ENCODE assay signal across 22 cellular contexts in the genomic region with DNA sequence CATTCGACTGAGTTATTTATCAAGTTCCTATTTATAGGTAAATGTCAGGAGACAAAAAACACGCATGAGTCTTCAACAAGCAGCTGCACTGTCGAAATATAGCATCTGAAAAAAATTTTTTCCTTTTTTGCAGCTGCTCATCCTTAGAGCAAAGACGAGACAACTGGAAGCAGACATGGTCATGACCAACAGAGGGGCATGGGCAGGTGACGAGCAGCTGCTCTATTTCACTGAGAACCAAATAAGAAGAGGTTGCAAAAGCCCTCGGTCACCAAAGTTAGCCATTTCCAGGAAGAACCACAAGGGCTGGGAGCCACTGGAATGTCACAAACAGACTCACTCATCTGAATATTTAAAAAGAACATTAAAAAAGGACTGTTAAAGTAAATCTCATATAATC. TPM values are rescaled to one million over a fixed set of nuclear protein-coding genes. Genes with fewer than 3 reads are reported as not detected.
DNase-seq lines count a peak whose midpoint lies in the region; ATAC-seq and TF ChIP-seq lines count a peak whose summit lies in the region.
"Had no signal": no experiment of that assay in that cellular context is flagged by ENCODE, and none has a peak within 500 bp of the region (broad histone marks: within the 10 kb centered on the region; RNA-seq: fewer than 3 reads in every experiment).

No MANE protein-coding gene starts in this region.

- H3K27me3 Mint-ChIP-seq in activated naive CD8-positive, alpha-beta T cell treated with anti-CD3 and anti-CD28 coated beads for 36 hours = no peaks in the 10 kb centered on the region
- H3K27me3 Mint-ChIP-seq: activated CD8-positive, alpha-beta memory T cell treated with anti-CD3 and anti-CD28 coated beads, Interleukin-2, amount 10 ng/mL, durations not matched to agents 7 days and 5 days; activated naive CD8-positive, alpha-beta T cell; dendritic cell treated with granulocyte-macrophage colony-stimulating factor and Interleukin-4, amounts not matched to agents 40 ng/mL and 50 ng/mL, for 4 days; natural killer cell treated with Interleukin-12 subunit alpha and Interleukin-12 subunit beta and Interleukin-15 and Interleukin-18, amount 100 ng/mL, for 72 hours had no signal

- 0 out of 2 replicates have a peak overlapping the region, but pooled peaks have one; percentile 23 for H2AFZ ChIP-seq in OCI-LY3 (ENCODE audit: low read depth, low read length)

- TF ChIP-seq CTCF in OCI-LY3 (IDR thresholded peaks at IDR 0.05; ENCODE audit: low read depth, low read length) (no peak), brain microvascular endothelial cell (IDR thresholded peaks at IDR 0.05; ENCODE audit: low read depth, low read length, missing control alignments) (peak; percentile 4)

- no peaks in the 10 kb centered on the region for H3K9me3 ChIP-seq in OCI-LY3 (ENCODE audit: insufficient read depth, low read length)
- H3K9me3 ChIP-seq: upper lobe of right lung had no signal

- H3K27ac ChIP-seq in OCI-LY3 (ENCODE audit: low read length) (no peak overlapping the region), brain microvascular endothelial cell (no peak overlapping the region)
- H3K27ac ChIP-seq: 22Rv1, upper lobe of right lung had no signal

- no peak overlapping the region for H3K4me3 Mint-ChIP-seq in activated naive CD8-positive, alpha-beta T cell treated with anti-CD3 and anti-CD28 coated beads for 36 hours
- H3K4me3 Mint-ChIP-seq: activated CD8-positive, alpha-beta memory T cell treated with anti-CD3 and anti-CD28 coated beads, Interleukin-2, amount 10 ng/mL, durations not matched to agents 7 days and 5 days; activated naive CD8-positive, alpha-beta T cell; dendritic cell treated with granulocyte-macrophage colony-stimulating factor and Interleukin-4, amounts not matched to agents 40 ng/mL and 50 ng/mL, for 4 days; natural killer cell treated with Interleukin-12 subunit alpha and Interleukin-12 subunit beta and Interleukin-15 and Interleukin-18, amount 100 ng/mL, for 72 hours had no signal

- no peaks in the 10 kb centered on the region for H4K20me1 ChIP-seq in OCI-LY3 (ENCODE audit: insufficient read depth, low read length)

- H3K9ac ChIP-seq in OCI-LY3 (ENCODE audit: low read length) = no peak overlapping the region

- no peaks in the 10 kb centered on the region for H3K36me3 ChIP-seq in OCI-LY3 (replicated peaks; ENCODE audit: low read depth, low read length)
- no peaks in the 10 kb centered on the region for H3K36me3 ChIP-seq in brain microvascular endothelial cell (replicated peaks)
- H3K36me3 ChIP-seq: upper lobe of right lung had no signal

- no peaks in the 10 kb centered on the region for H3K27me3 ChIP-seq in OCI-LY3 (ENCODE audit: low read depth, low read length)
- no peaks in the 10 kb centered on the region for H3K27me3 ChIP-seq in brain microvascular endothelial cell (replicated peaks)
- H3K27me3 ChIP-seq: upper lobe of right lung had no signal

- H3K4me2 ChIP-seq in OCI-LY3 (ENCODE audit: low read length) = peak overlapping the region; percentile 29

- H3K27ac Mint-ChIP-seq in activated naive CD8-positive, alpha-beta T cell treated with anti-CD3 and anti-CD28 coated beads for 36 hours = no peak overlapping the region
- H3K27ac Mint-ChIP-seq: activated CD8-positive, alpha-beta memory T cell treated with anti-CD3 and anti-CD28 coated beads, Interleukin-2, amount 10 ng/mL, durations not matched to agents 7 days and 5 days; activated naive CD8-positive, alpha-beta T cell; dendritic cell treated with granulocyte-macrophage colony-stimulating factor and Interleukin-4, amounts not matched to agents 40 ng/mL and 50 ng/mL, for 4 days; natural killer cell treated with Interleukin-12 subunit alpha and Interleukin-12 subunit beta and Interleukin-15 and Interleukin-18, amount 100 ng/mL, for 72 hours had no signal

- ATAC-seq in sciatic nerve = no peak
- ATAC-seq: activated CD8-positive, alpha-beta memory T cell treated with anti-CD3 and anti-CD28 coated beads, Interleukin-2, amount 10 ng/mL, durations not matched to agents 7 days and 5 days; natural killer cell treated with Interleukin-12 subunit alpha and Interleukin-12 subunit beta and Interleukin-15 and Interleukin-18, amount 100 ng/mL, for 72 hours; upper lobe of right lung had no signal

- H3K36me3 Mint-ChIP-seq in activated naive CD8-positive, alpha-beta T cell treated with anti-CD3 and anti-CD28 coated beads for 36 hours = no peaks in the 10 kb centered on the region
- H3K36me3 Mint-ChIP-seq: activated CD8-positive, alpha-beta memory T cell treated with anti-CD3 and anti-CD28 coated beads, Interleukin-2, amount 10 ng/mL, durations not matched to agents 7 days and 5 days; activated naive CD8-positive, alpha-beta T cell; natural killer cell treated with Interleukin-12 subunit alpha and Interleukin-12 subunit beta and Interleukin-15 and Interleukin-18, amount 100 ng/mL, for 72 hours had no signal

- in situ Hi-C loops in brain microvascular endothelial cell (cut with HindIII; ENCODE audit: low pct_ligation_motif_present, low sequenced_read_pairs) = no loop called here

- intact Hi-C loops in sciatic nerve (cut with DNase I) = no loop called here

- H3K9me3 Mint-ChIP-seq in activated naive CD8-positive, alpha-beta T cell treated with anti-CD3 and anti-CD28 coated beads for 36 hours = no peaks in the 10 kb centered on the region
- H3K9me3 Mint-ChIP-seq: dendritic cell treated with granulocyte-macrophage colony-stimulating factor and Interleukin-4, amounts not matched to agents 40 ng/mL and 50 ng/mL, for 4 days had no signal

- H3K4me1 ChIP-seq in OCI-LY3 (ENCODE audit: low read length) = peaks cover 14% of the 10 kb centered on the region; the same call in 1 of the 2 replicates
- H3K4me1 ChIP-seq: upper lobe of right lung had no signal

- H3K4me3 ChIP-seq in OCI-LY3 (ENCODE audit: low read length) (no peak overlapping the region), brain microvascular endothelial cell (ENCODE audit: low read depth, low read length) (no peak overlapping the region), skeletal muscle cell (ENCODE audit: low read depth, low read length) (no peak overlapping the region)
- H3K4me3 ChIP-seq: upper lobe of right lung had no signal

- DNase-seq in DMS53 (lab: John Stamatoyannopoulos, UW) (peak; percentile 10), DMS53 treated with DMSO at 0.1 percent for 48 hours (lab: John Stamatoyannopoulos, UW; ENCODE audit: unreplicated experiment) (no peak), brain microvascular endothelial cell (no peak), skeletal muscle cell (ENCODE audit: low read depth) (peak; percentile 56), sciatic nerve (ENCODE audit: low spot score) (no peak), SKM-1 (lab: John Stamatoyannopoulos, UW; ENCODE audit: unreplicated experiment) (no peak)
- DNase-seq in activated naive CD8-positive, alpha-beta T cell treated with anti-CD3 and anti-CD28 coated beads for 36 hours = no peak
- DNase-seq: activated CD8-positive, alpha-beta memory T cell treated with anti-CD3 and anti-CD28 coated beads, Interleukin-2, amount 10 ng/mL, durations not matched to agents 7 days and 5 days; foreskin melanocyte; H7; kidney; NCI-H1417 treated with DMSO at 0.1 percent for 48 hours; NCI-H345; Right ventricle myocardium superior; stimulated activated CD4-positive, alpha-beta T cell treated with anti-CD3 and anti-CD28 coated beads, Interleukin-4, amount 100 ng/mL, for 4 hours; T-helper 9 cell; upper lobe of right lung had no signal

- H3K4me1 Mint-ChIP-seq in activated naive CD8-positive, alpha-beta T cell treated with anti-CD3 and anti-CD28 coated beads for 36 hours = no peaks in the 10 kb centered on the region
- H3K4me1 Mint-ChIP-seq: activated CD8-positive, alpha-beta memory T cell treated with anti-CD3 and anti-CD28 coated beads, Interleukin-2, amount 10 ng/mL, durations not matched to agents 7 days and 5 days had no signal

- no peaks in the 10 kb centered on the region for H3K79me2 ChIP-seq in OCI-LY3 (ENCODE audit: low read length)

RNA-seq across cellular contexts. Expression of a gene that starts 22.2 kb away (rescaled TPM):
- not detected for total RNA-seq in activated naive CD8-positive, alpha-beta T cell treated with anti-CD3 and anti-CD28 coated beads for 36 hours
- 0.36 TPM for total RNA-seq in sciatic nerve
- total RNA-seq: activated CD8-positive, alpha-beta memory T cell treated with anti-CD3 and anti-CD28 coated beads, Interleukin-2, amount 10 ng/mL, durations not matched to agents 7 days and 5 days; natural killer cell treated with Interleukin-12 subunit alpha and Interleukin-12 subunit beta and Interleukin-15 and Interleukin-18, amount 100 ng/mL, for 72 hours; Right ventricle myocardium superior; upper lobe of right lung had no signal

Comparison
In these comparisons a context has a peak if more than half of its experiments do, and no peak if none do; other contexts are left out.
1. DNase-seq: peak in DMS53 (single experiment) and skeletal muscle cell (single experiment); none in DMS53 treated with DMSO at 0.1 percent for 48 hours (single experiment), brain microvascular endothelial cell (single experiment), activated naive CD8-positive, alpha-beta T cell treated with anti-CD3 and anti-CD28 coated beads for 36 hours (single experiment), sciatic nerve (single experiment) and SKM-1 (single experiment).